1 cellular context compared by ENCODE assay signal in the genomic region with DNA sequence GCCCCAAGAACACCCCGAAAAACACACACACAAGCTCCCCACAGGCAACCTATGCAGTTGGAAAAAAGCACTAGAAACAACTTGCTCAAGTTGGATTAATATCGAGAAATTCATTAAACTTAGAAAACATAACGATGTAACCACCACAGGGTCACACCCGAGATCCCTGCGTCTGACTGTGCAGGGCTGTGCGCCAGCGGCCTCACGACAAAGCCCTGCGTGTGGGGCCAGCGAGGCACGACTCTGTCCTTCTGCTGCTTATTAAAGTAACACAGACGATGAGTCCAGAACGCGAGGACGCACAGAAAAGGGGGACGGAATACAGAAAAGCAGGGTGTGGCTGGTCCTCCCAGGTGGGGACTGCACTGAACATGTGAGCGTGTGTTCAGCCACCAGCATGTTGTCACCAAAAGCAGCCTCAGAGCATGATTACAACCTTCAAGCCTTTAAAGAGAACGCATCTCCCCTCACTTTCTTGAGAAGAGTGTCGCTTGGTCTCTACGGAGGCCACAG.
TF ChIP-seq lines count a peak whose summit lies in the region.

No MANE protein-coding gene starts in this region.

TF ChIP-seq in GM23338, 12 proteins besides CTCF, POLR2A, EP300 and RAD21 (continued from another document):
- no peak for TF ChIP-seq ZNF331 (CRISPR knock-in tag; IDR thresholded peaks at IDR 0.05; ENCODE audit: low read depth)
- TF ChIP-seq JUNB (IDR thresholded peaks at IDR 0.05; ENCODE audit: unreplicated experiment): no peak
- no peak for TF ChIP-seq EZH2phosphoT487 (IDR thresholded peaks at IDR 0.05; ENCODE audit: unreplicated experiment)
- no peak for TF ChIP-seq NANOG (IDR thresholded peaks at IDR 0.05; ENCODE audit: borderline replicate concordance)
- no peak for TF ChIP-seq ZNF114 (CRISPR knock-in tag; IDR thresholded peaks at IDR 0.05)
- TF ChIP-seq CREB1 (CRISPR knock-in tag; IDR thresholded peaks at IDR 0.05; ENCODE audit: low read depth): no peak
- TF ChIP-seq, protein P1, sequence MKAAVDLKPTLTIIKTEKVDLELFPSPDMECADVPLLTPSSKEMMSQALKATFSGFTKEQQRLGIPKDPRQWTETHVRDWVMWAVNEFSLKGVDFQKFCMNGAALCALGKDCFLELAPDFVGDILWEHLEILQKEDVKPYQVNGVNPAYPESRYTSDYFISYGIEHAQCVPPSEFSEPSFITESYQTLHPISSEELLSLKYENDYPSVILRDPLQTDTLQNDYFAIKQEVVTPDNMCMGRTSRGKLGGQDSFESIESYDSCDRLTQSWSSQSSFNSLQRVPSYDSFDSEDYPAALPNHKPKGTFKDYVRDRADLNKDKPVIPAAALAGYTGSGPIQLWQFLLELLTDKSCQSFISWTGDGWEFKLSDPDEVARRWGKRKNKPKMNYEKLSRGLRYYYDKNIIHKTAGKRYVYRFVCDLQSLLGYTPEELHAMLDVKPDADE (IDR thresholded peaks at IDR 0.05): no peak
- TF ChIP-seq, protein P2, sequence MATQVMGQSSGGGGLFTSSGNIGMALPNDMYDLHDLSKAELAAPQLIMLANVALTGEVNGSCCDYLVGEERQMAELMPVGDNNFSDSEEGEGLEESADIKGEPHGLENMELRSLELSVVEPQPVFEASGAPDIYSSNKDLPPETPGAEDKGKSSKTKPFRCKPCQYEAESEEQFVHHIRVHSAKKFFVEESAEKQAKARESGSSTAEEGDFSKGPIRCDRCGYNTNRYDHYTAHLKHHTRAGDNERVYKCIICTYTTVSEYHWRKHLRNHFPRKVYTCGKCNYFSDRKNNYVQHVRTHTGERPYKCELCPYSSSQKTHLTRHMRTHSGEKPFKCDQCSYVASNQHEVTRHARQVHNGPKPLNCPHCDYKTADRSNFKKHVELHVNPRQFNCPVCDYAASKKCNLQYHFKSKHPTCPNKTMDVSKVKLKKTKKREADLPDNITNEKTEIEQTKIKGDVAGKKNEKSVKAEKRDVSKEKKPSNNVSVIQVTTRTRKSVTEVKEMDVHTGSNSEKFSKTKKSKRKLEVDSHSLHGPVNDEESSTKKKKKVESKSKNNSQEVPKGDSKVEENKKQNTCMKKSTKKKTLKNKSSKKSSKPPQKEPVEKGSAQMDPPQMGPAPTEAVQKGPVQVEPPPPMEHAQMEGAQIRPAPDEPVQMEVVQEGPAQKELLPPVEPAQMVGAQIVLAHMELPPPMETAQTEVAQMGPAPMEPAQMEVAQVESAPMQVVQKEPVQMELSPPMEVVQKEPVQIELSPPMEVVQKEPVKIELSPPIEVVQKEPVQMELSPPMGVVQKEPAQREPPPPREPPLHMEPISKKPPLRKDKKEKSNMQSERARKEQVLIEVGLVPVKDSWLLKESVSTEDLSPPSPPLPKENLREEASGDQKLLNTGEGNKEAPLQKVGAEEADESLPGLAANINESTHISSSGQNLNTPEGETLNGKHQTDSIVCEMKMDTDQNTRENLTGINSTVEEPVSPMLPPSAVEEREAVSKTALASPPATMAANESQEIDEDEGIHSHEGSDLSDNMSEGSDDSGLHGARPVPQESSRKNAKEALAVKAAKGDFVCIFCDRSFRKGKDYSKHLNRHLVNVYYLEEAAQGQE (IDR thresholded peaks at IDR 0.05; ENCODE audit: unreplicated experiment): no peak
- TF ChIP-seq, protein P3, sequence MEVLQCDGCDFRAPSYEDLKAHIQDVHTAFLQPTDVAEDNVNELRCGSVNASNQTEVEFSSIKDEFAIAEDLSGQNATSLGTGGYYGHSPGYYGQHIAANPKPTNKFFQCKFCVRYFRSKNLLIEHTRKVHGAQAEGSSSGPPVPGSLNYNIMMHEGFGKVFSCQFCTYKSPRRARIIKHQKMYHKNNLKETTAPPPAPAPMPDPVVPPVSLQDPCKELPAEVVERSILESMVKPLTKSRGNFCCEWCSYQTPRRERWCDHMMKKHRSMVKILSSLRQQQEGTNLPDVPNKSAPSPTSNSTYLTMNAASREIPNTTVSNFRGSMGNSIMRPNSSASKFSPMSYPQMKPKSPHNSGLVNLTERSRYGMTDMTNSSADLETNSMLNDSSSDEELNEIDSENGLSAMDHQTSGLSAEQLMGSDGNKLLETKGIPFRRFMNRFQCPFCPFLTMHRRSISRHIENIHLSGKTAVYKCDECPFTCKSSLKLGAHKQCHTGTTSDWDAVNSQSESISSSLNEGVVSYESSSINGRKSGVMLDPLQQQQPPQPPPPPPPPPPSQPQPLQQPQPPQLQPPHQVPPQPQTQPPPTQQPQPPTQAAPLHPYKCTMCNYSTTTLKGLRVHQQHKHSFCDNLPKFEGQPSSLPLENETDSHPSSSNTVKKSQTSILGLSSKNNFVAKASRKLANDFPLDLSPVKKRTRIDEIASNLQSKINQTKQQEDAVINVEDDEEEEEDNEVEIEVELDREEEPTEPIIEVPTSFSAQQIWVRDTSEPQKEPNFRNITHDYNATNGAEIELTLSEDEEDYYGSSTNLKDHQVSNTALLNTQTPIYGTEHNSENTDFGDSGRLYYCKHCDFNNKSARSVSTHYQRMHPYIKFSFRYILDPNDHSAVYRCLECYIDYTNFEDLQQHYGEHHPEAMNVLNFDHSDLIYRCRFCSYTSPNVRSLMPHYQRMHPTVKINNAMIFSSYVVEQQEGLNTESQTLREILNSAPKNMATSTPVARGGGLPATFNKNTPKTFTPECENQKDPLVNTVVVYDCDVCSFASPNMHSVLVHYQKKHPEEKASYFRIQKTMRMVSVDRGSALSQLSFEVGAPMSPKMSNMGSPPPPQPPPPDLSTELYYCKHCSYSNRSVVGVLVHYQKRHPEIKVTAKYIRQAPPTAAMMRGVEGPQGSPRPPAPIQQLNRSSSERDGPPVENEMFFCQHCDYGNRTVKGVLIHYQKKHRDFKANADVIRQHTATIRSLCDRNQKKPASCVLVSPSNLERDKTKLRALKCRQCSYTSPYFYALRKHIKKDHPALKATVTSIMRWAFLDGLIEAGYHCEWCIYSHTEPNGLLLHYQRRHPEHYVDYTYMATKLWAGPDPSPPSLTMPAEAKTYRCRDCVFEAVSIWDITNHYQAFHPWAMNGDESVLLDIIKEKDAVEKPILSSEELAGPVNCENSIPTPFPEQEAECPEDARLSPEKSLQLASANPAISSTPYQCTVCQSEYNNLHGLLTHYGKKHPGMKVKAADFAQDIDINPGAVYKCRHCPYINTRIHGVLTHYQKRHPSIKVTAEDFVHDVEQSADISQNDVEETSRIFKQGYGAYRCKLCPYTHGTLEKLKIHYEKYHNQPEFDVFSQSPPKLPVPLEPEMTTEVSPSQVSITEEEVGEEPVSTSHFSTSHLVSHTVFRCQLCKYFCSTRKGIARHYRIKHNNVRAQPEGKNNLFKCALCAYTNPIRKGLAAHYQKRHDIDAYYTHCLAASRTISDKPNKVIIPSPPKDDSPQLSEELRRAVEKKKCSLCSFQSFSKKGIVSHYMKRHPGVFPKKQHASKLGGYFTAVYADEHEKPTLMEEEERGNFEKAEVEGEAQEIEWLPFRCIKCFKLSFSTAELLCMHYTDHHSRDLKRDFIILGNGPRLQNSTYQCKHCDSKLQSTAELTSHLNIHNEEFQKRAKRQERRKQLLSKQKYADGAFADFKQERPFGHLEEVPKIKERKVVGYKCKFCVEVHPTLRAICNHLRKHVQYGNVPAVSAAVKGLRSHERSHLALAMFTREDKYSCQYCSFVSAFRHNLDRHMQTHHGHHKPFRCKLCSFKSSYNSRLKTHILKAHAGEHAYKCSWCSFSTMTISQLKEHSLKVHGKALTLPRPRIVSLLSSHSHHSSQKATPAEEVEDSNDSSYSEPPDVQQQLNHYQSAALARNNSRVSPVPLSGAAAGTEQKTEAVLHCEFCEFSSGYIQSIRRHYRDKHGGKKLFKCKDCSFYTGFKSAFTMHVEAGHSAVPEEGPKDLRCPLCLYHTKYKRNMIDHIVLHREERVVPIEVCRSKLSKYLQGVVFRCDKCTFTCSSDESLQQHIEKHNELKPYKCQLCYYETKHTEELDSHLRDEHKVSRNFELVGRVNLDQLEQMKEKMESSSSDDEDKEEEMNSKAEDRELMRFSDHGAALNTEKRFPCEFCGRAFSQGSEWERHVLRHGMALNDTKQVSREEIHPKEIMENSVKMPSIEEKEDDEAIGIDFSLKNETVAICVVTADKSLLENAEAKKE (CRISPR knock-in tag; IDR thresholded peaks at IDR 0.05): no peak
- no peak for TF ChIP-seq STAT1 (IDR thresholded peaks at IDR 0.05; ENCODE audit: unreplicated experiment)
- no peak for TF ChIP-seq EZH2 (IDR thresholded peaks at IDR 0.05; ENCODE audit: low read depth, unreplicated experiment)
TF ChIP-seq in GM23338: peak in this region for 0.
